ENCODE assay signal across 8 cellular contexts in genomic region chr1:36385410-36386261, GRCh38. TPM values are rescaled to one million over a fixed set of nuclear protein-coding genes. Genes with fewer than 3 reads are reported as not detected.
DNase-seq lines count a peak whose midpoint lies in the region; ATAC-seq, FAIRE-seq and TF ChIP-seq lines count a peak whose summit lies in the region.

STK40 (minus strand) TSS chr1:36385924; CDS start chr1:36361332, 24,592 bp downstream.

- H4K20me1 ChIP-seq in OCI-LY3 (ENCODE audit: insufficient read depth, low read length): 0 out of 2 replicates have a peak, but pooled peaks cover 4% of the 10 kb centered on the region
- no peaks in the 10 kb centered on the region for H4K20me1 ChIP-seq in endothelial cell of umbilical vein (replicated peaks; ENCODE audit: control insufficient read depth, extremely low read depth, insufficient read depth, low read length)

- H3K9ac ChIP-seq in OCI-LY3 (ENCODE audit: low read length): peak within 1 kb of the TSS; percentile 94
- H3K9ac ChIP-seq in endothelial cell of umbilical vein (replicated peaks; ENCODE audit: extremely low read depth, insufficient read depth, low read length): peak within 1 kb of the TSS; percentile 94

- in situ Hi-C loops in Caki2 (cut with HindIII; ENCODE audit: low pct_unique_long_range_greater_than_20kb, low sequenced_read_pairs): no loop called here

- peak; percentile 74 for ATAC-seq in GM21515 (IDR thresholded peaks at IDR 0.05; ENCODE audit: unreplicated experiment)

- H3K79me2 ChIP-seq in OCI-LY3 (ENCODE audit: low read length) (peaks cover 15% of the 10 kb centered on the region), endothelial cell of umbilical vein (ENCODE audit: control insufficient read depth, insufficient read depth, low read length) (peaks cover 46% of the 10 kb centered on the region)

- POLR2A ChIA-PET in endothelial cell of umbilical vein (lab: Charles Lee): interaction anchor here (0.7 to 1.7 kb wide), 9 partner anchors 8 to 44 kb away, joined by 3 to 12 read pairs (median 5); partner anchors contain the start of gene LSM10

- peak within 1 kb of the TSS; percentile 98 for H3K4me3 ChIP-seq in OCI-LY3 (ENCODE audit: low read length)
- H3K4me3 ChIP-seq in endothelial cell of umbilical vein (replicated peaks in 1 of 3; ENCODE audit: insufficient read depth in 1 of 3, low read depth in 1 of 3, low read length in 3 of 3): peak within 1 kb of the TSS; percentile 80 to 90 (median 83)

- no peak for TF ChIP-seq CTCF in OCI-LY3 (IDR thresholded peaks at IDR 0.05; ENCODE audit: low read depth, low read length)
- no peak for TF ChIP-seq CTCF in endothelial cell of umbilical vein (IDR thresholded peaks at IDR 0.05; ENCODE audit: extremely low read depth in 1 of 2, insufficient read depth in 1 of 2, low read depth in 1 of 2, low read length in 2 of 2)

- H3K4me1 ChIP-seq in OCI-LY3 (ENCODE audit: low read length): peaks cover 34% of the 10 kb centered on the region
- H3K4me1 ChIP-seq in endothelial cell of umbilical vein (ENCODE audit: control insufficient read depth, extremely low read depth, insufficient read depth, low read length): peaks cover 24% of the 10 kb centered on the region

- FAIRE-seq in endothelial cell of umbilical vein (lab: Jason Lieb, UNC): no peak

- no peak for TF ChIP-seq POLR2A in endothelial cell of umbilical vein (IDR thresholded peaks at IDR 0.05; ENCODE audit: low read depth, low read length)

- intact Hi-C loops in endothelial cell of umbilical vein (cut with micrococcal nuclease): loop anchor here (1.0 to 5.0 kb wide), 7 partner anchors 12 to 1092 kb away; partner anchors contain the start of genes EVA1B, LSM10 and TRAPPC3

- CTCF ChIA-PET in endothelial cell of umbilical vein (lab: Charles Lee): interaction anchor here (1.0 to 4.7 kb wide), 12 partner anchors 11 to 289 kb away, joined by 3 to 55 read pairs (median 4); partner anchors contain the start of genes EVA1B, LSM10 and THRAP3

- H3K9me1 ChIP-seq in endothelial cell of umbilical vein (replicated peaks; ENCODE audit: control insufficient read depth, extremely low read depth, insufficient read depth, low read length): no peaks in the 10 kb centered on the region

- no peaks in the 10 kb centered on the region for H3K9me3 ChIP-seq in OCI-LY3 (ENCODE audit: insufficient read depth, low read length)
- H3K9me3 ChIP-seq in endothelial cell of umbilical vein (replicated peaks; ENCODE audit: control insufficient read depth, insufficient read depth, low read length): no peaks in the 10 kb centered on the region

- no peaks in the 10 kb centered on the region for H3K36me3 ChIP-seq in OCI-LY3 (replicated peaks; ENCODE audit: low read depth, low read length)
- no peaks in the 10 kb centered on the region for H3K36me3 ChIP-seq in endothelial cell of umbilical vein (ENCODE audit: control insufficient read depth in 2 of 2, extremely low read depth in 1 of 2, insufficient read depth in 2 of 2, low read length in 2 of 2)

- H2AFZ ChIP-seq in OCI-LY3 (ENCODE audit: low read depth, low read length) (peak within 1 kb of the TSS; percentile 64; the same call in 1 of the 2 replicates), endothelial cell of umbilical vein (ENCODE audit: low read depth, low read length) (peak within 1 kb of the TSS; percentile 24)

- no peaks in the 10 kb centered on the region for H3K27me3 ChIP-seq in OCI-LY3 (ENCODE audit: low read depth, low read length)
- no peaks in the 10 kb centered on the region for H3K27me3 ChIP-seq in endothelial cell of umbilical vein (ENCODE audit: control insufficient read depth in 2 of 2, insufficient read depth in 2 of 2, low read length in 2 of 2)

- H3K4me2 ChIP-seq in OCI-LY3 (ENCODE audit: low read length): peak within 1 kb of the TSS; percentile 100
- H3K4me2 ChIP-seq in endothelial cell of umbilical vein (ENCODE audit: insufficient read depth, low read length): peak within 1 kb of the TSS; percentile 89

- BruUV-seq in endothelial cell of umbilical vein (replicated peaks; lab: Mats Ljungman, UMichigan): no TSS peak

- DNase-seq in Caki2 (ENCODE audit: low read depth): peak; percentile 95
- peak; percentile 91 for DNase-seq in HuH-7 (ENCODE audit: low spot score)
- DNase-seq in activated T-cell treated with anti-CD3 and anti-CD28 coated beads for 1 hour (ENCODE audit: low read depth): peak; percentile 96
- peak; percentile 99 for DNase-seq in endothelial cell of umbilical vein (ENCODE audit: low read depth, low spot score)
- peak; percentile 99 for DNase-seq in midbrain (lab: John Stamatoyannopoulos, UW)
- peak; percentile 97 to 98 for DNase-seq in stimulated activated CD8-positive, alpha-beta memory T cell treated with anti-CD3 and anti-CD28 coated beads, Interleukin-2, amount 100 ng/mL, for 1 hour (ENCODE audit: low read depth in 2 of 2)

- dilution Hi-C loops in endothelial cell of umbilical vein (cut with MboI; ENCODE audit: extremely low pct_ligation_motif_present, low sequenced_read_pairs): no loop called here

- peak within 1 kb of the TSS; percentile 91 for H3K27ac ChIP-seq in OCI-LY3 (ENCODE audit: low read length)
- peak within 1 kb of the TSS; percentile 97 for H3K27ac ChIP-seq in endothelial cell of umbilical vein (ENCODE audit: insufficient read depth, low read depth, low read length)

TF ChIP-seq in endothelial cell of umbilical vein, 7 proteins besides CTCF, POLR2A, EP300 and RAD21:
- peak; percentile 95 for TF ChIP-seq GATA2 (IDR thresholded peaks at IDR 0.05; ENCODE audit: insufficient read depth, insufficient read length, low read depth, low read length)
- peak; percentile 69 for TF ChIP-seq POLR2AphosphoS5 (IDR thresholded peaks at IDR 0.05; ENCODE audit: insufficient read depth, low read depth, low read length)
- no peak for TF ChIP-seq MYC (IDR thresholded peaks at IDR 0.05; ENCODE audit: low read depth, low read length)
- no peak for TF ChIP-seq MAX (IDR thresholded peaks at IDR 0.05; ENCODE audit: insufficient read depth, insufficient read length)

RNA-seq across cellular contexts. Expression of gene STK40, which starts in this region (rescaled TPM):
- 4.0 and 6.4 TPM in 2 replicates for total RNA-seq in Caki2 (2014; rRNA removed; shearing (Covaris generic); ENCODE audit: low replicate concordance)
- total RNA-seq in endothelial cell of umbilical vein: 35.2 and 36.8 TPM in 2 replicates
- 20.8 and 21.4 TPM in 2 replicates for polyA plus RNA-seq in endothelial cell of umbilical vein
- polyA plus RNA-seq in endothelial cell of umbilical vein (2011; cell fraction: cytosol; rRNA removed): 19.7 and 22.9 TPM in 2 replicates
- 25.5 and 29.9 TPM in 2 replicates for polyA plus RNA-seq in endothelial cell of umbilical vein (2011; cell fraction: nucleus; rRNA removed)
- 13.3 and 14.5 TPM in 2 replicates for polyA plus RNA-seq in endothelial cell of umbilical vein (2012)
- 26.0 and 37.4 TPM in 2 replicates for polyA minus RNA-seq in endothelial cell of umbilical vein
- polyA minus RNA-seq in endothelial cell of umbilical vein (2011; cell fraction: cytosol; rRNA and poly(A)+ RNA removed): 4.6 TPM
- 7.8 and 8.1 TPM in 2 replicates for polyA minus RNA-seq in endothelial cell of umbilical vein (2011; cell fraction: nucleus; rRNA and poly(A)+ RNA removed)

Comparison
In these comparisons a context has a peak if more than half of its experiments do, and no peak if none do; other contexts are left out.
1. Peak in every context shown above with its lines: DNase-seq, ATAC-seq, H3K4me3 ChIP-seq and H3K27ac ChIP-seq.